Comparison of ENCODE assay signal across 9 cellular contexts in the genomic region with DNA sequence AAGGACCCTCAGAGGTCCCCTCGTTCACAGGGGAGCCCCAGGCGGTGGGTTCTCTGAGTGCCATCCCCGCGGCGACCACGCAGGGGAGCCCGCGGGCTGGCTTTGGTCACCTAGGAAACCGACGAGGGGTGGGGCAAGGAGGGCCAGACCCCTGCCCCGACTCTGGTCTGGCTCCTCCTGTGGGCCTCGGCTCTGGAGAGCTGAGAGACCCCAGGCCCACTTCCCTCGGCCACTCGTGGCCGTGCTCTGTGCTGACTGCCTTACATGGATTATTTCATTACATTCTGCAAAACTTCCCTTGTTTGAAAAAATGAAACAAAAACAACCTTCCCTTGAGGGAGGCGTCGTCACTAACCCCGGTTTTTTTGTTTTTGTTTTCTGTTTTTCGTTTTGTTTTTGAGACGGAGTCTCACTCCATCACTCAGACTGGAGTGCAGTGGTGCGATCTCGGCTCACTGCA. TPM values are rescaled to one million over a fixed set of nuclear protein-coding genes. Genes with fewer than 3 reads are reported as not detected.
DNase-seq lines count a peak whose midpoint lies in the region; ATAC-seq and TF ChIP-seq lines count a peak whose summit lies in the region.
"Had no signal": no experiment of that assay in that cellular context is flagged by ENCODE, and none has a peak within 500 bp of the region (broad histone marks: within the 10 kb centered on the region; RNA-seq: fewer than 3 reads in every experiment).

No MANE protein-coding gene starts in this region.

- peak overlapping the region; percentile 62; the same call in 2 of the 3 replicates for H2BK15ac ChIP-seq in IMR-90 (ENCODE audit: low read depth, low read length)

- H2BK120ac ChIP-seq in IMR-90 (ENCODE audit: low read depth, low read length) = peak overlapping the region; percentile 92

- no peaks in the 10 kb centered on the region for H3K36me3 Mint-ChIP-seq in mesothelial cell of epicardium

- peak overlapping the region; percentile 72 for H3K18ac ChIP-seq in IMR-90 (ENCODE audit: low read depth, low read length)

- H3K4me1 Mint-ChIP-seq in mesothelial cell of epicardium = peaks cover 3% of the 10 kb centered on the region

- peaks cover 9% of the 10 kb centered on the region for H3K9me3 Mint-ChIP-seq in mesothelial cell of epicardium

- peaks cover 4% of the 10 kb centered on the region for H3K27me3 ChIP-seq in IMR-90 (ENCODE audit: control insufficient read depth, insufficient read depth, low read length)
- no peaks in the 10 kb centered on the region for H3K27me3 ChIP-seq in colonic mucosa

- peak overlapping the region; percentile 84 for H4K5ac ChIP-seq in IMR-90 (ENCODE audit: low read depth, low read length)

- no TSS peak for BruUV-seq in IMR-90 (replicated peaks; lab: Mats Ljungman, UMichigan)

- CTCF ChIA-PET in IMR-90 (lab: Yijun Ruan, JAX) = no interaction called here

- H3K23ac ChIP-seq in IMR-90 (ENCODE audit: low read depth, low read length) = 0 out of 2 replicates have a peak overlapping the region, but pooled peaks have one; percentile 8

- H3K9me3 ChIP-seq in IMR-90 (ENCODE audit: control insufficient read depth, insufficient read depth, low read length) (peaks cover 13% of the 10 kb centered on the region), colonic mucosa (no peaks in the 10 kb centered on the region)

- H3K4me1 ChIP-seq in IMR-90 (ENCODE audit: control insufficient read depth, insufficient read depth, low read length) (peaks cover 5% of the 10 kb centered on the region), colonic mucosa (no peaks in the 10 kb centered on the region)

- no peaks in the 10 kb centered on the region for H3K79me1 ChIP-seq in IMR-90 (ENCODE audit: low read depth in 1 of 2, low read length in 2 of 2)

- intact Hi-C loops in IMR-90 (cut with micrococcal nuclease) (loop anchor here (2.0 kb wide), 1 partner anchor 190 kb away; no protein-coding TSS in a partner anchor), colonic mucosa (cut with DNase I) (loop anchor here (10.0 kb wide), 1 partner anchor 102 kb away; no protein-coding TSS in a partner anchor)

- peak overlapping the region; percentile 91; the same call in 1 of the 2 replicates for H2BK20ac ChIP-seq in IMR-90 (ENCODE audit: low read depth, low read length)

- peak overlapping the region; percentile 69 to 90 for H4K8ac ChIP-seq in IMR-90 (ENCODE audit: low read depth in 2 of 2, low read length in 2 of 2)

- peak overlapping the region; percentile 67; the same call in 1 of the 2 replicates for H3K56ac ChIP-seq in IMR-90 (ENCODE audit: extremely low read depth, insufficient read depth, low read length)

- dilution Hi-C loops in IMR-90 (cut with HindIII; ENCODE audit: low sequenced_read_pairs, unreplicated experiment) = no loop called here

- peak overlapping the region; percentile 59 for H2BK5ac ChIP-seq in IMR-90 (ENCODE audit: low read depth, low read length, poor library complexity, severe bottlenecking)

- in situ Hi-C loops in IMR-90 (cut with MboI; ENCODE audit: low sequenced_read_pairs) = no loop called here

- H3K27ac ChIP-seq in IMR-90 (ENCODE audit: insufficient read depth, low read length) = peak overlapping the region; percentile 58
- H3K27ac ChIP-seq in colonic mucosa = peak overlapping the region; percentile 11

- peak overlapping the region; percentile 82 for H3K4me2 ChIP-seq in IMR-90 (ENCODE audit: low read depth, low read length)

- H3K27me3 Mint-ChIP-seq in mesothelial cell of epicardium (ENCODE audit: low read depth) = peaks cover 43% of the 10 kb centered on the region

- H3K4me3 ChIP-seq in AG10803 (ENCODE audit: low read length) (peak overlapping the region; percentile 57), IMR-90 (ENCODE audit: insufficient read depth, low read depth, low read length) (peak overlapping the region; percentile 39), colonic mucosa (peak overlapping the region; percentile 32)

- POLR2A ChIA-PET in IMR-90 (lab: Charles Lee; ENCODE audit: unreplicated experiment) = interaction anchor here (0.6 kb wide), 1 partner anchor 73 kb away, joined by 3 read pairs; no protein-coding TSS in a partner anchor

- H3K9ac ChIP-seq in IMR-90 (ENCODE audit: low read depth, low read length) = peak overlapping the region; percentile 59
- no peak overlapping the region for H3K9ac ChIP-seq in colonic mucosa (ENCODE audit: low read depth in 2 of 2, low read length in 2 of 2)

- peak overlapping the region; percentile 82; the same call in 1 of the 2 replicates for H3K4ac ChIP-seq in IMR-90 (ENCODE audit: low read depth, low read length)

- no CpG with 5 or more reads among the region's 22 CpGs for WGBS in IMR-90 (ENCODE audit: extremely low coverage in 2 of 2, insufficient read length in 1 of 2), 2 experiments

- DNase-seq in AG10803 (ENCODE audit: low read depth) = no peak
- DNase-seq in IMR-90 = no peak
- DNase-seq in colonic mucosa = peak; percentile 50
- DNase-seq in mesothelial cell of epicardium (ENCODE audit: low spot score in 2 of 2, unreplicated experiment in 2 of 2) = peak; percentile 42 to 74
- DNase-seq in stimulated activated CD8-positive, alpha-beta memory T cell treated with anti-CD3 and anti-CD28 coated beads, Interleukin-7, amount 100 ng/mL, for 24 hours (ENCODE audit: low read depth) = peak; percentile 45

- TF ChIP-seq CTCF in AG10803 (conservative IDR thresholded peaks at IDR 0.05; ENCODE audit: low read length) (peak; percentile 65), IMR-90 (conservative IDR thresholded peaks at IDR 0.05; ENCODE audit: low read depth, low read length) (peak; percentile 72), colonic mucosa (IDR thresholded peaks at IDR 0.05) (peak; percentile 75), mesothelial cell of epicardium (IDR thresholded peaks at IDR 0.05; ENCODE audit: unreplicated experiment) (peak; percentile 76)

- ATAC-seq in GM19025 (IDR thresholded peaks at IDR 0.05; ENCODE audit: low read depth, unreplicated experiment) (peak; percentile 81), IMR-90 (ENCODE audit: low read depth) (peak; percentile 96), GM18909 (IDR thresholded peaks at IDR 0.05; ENCODE audit: poor library complexity, unreplicated experiment) (no peak)
- ATAC-seq in activated CD4-positive, CD25-positive, alpha-beta regulatory T cell treated with anti-CD3 and anti-CD28 coated beads, Interleukin-2, amount 50 U/mL, for 24 hours = peak; percentile 86 to 88

- H3K27ac Mint-ChIP-seq in mesothelial cell of epicardium = peak overlapping the region; percentile 22

- H3K9me1 ChIP-seq in IMR-90 (ENCODE audit: insufficient read depth, low read length) = peaks cover 2% of the 10 kb centered on the region

- H2AFZ ChIP-seq in IMR-90 (replicated peaks; ENCODE audit: low read length, poor library complexity) = peak overlapping the region; percentile 92

- no peak for TF ChIP-seq POLR2A in IMR-90 (IDR thresholded peaks at IDR 0.05; ENCODE audit: low read depth, low read length)

- H3K36me3 ChIP-seq in IMR-90 (ENCODE audit: control insufficient read depth, insufficient read depth, low read length) (no peaks in the 10 kb centered on the region), colonic mucosa (no peaks in the 10 kb centered on the region)

- peak overlapping the region; percentile 18 for H2AK9ac ChIP-seq in IMR-90 (replicated peaks; ENCODE audit: low read depth, low read length, poor library complexity)

- peak overlapping the region; percentile 47 for H3K4me3 Mint-ChIP-seq in mesothelial cell of epicardium

- H4K91ac ChIP-seq in IMR-90 (ENCODE audit: insufficient read depth, low read depth, low read length) = peak overlapping the region; percentile 86

- peak overlapping the region; percentile 83 for H2AK5ac ChIP-seq in IMR-90 (ENCODE audit: low read depth, low read length)

- 0 out of 2 replicates have a peak overlapping the region, but pooled peaks have one; percentile 24 for H3K14ac ChIP-seq in IMR-90 (replicated peaks; ENCODE audit: low read depth, low read length)

- H4K20me1 ChIP-seq in IMR-90 (ENCODE audit: insufficient read depth, low read length) = no peaks in the 10 kb centered on the region

- TF ChIP-seq RAD21 in IMR-90 (IDR thresholded peaks at IDR 0.05; ENCODE audit: low read length) = peak; percentile 74

TF ChIP-seq in IMR-90, 13 proteins besides CTCF, POLR2A, EP300 and RAD21:
- TF ChIP-seq SMC3 (IDR thresholded peaks at IDR 0.05; ENCODE audit: low read depth, low read length) (peak; percentile 54), FOS (IDR thresholded peaks at IDR 0.05; ENCODE audit: low read depth, low read length) (no peak), MAZ (IDR thresholded peaks at IDR 0.05; ENCODE audit: borderline replicate concordance, low read depth, low read length) (peak; percentile 71)

RNA-seq across cellular contexts. Expression of a gene that starts 15.2 kb away (rescaled TPM):
- total RNA-seq in IMR-90 (2012; rRNA removed) (0.28 and 0.36 TPM in 2 replicates), colonic mucosa (1 to 10 TPM; 3.0 to 7.4 TPM), mesothelial cell of epicardium (0.11 TPM in 1 of 3 replicates, not detected in the others)
- polyA plus RNA-seq in IMR-90 (2012; rRNA removed) = 0.55 and 0.85 TPM in 2 replicates
- 0.38 TPM in 2 replicates for polyA plus RNA-seq in IMR-90 (2012; cell fraction: cytosol; rRNA removed)
- 0.68 and 0.84 TPM in 2 replicates for polyA plus RNA-seq in IMR-90 (2012; cell fraction: nucleus; rRNA removed; ENCODE audit: low replicate concordance)

RNA-seq across cellular contexts. Expression of a gene that starts 23.1 kb away (rescaled TPM):
- 10.0 and 11.1 TPM in 2 replicates for total RNA-seq in IMR-90 (2012; rRNA removed)
- polyA plus RNA-seq in IMR-90 (2012; rRNA removed) = 72.3 and 77.1 TPM in 2 replicates
- polyA plus RNA-seq in IMR-90 (2012; cell fraction: cytosol; rRNA removed) = 56.9 and 106 TPM in 2 replicates
- polyA plus RNA-seq in IMR-90 (2012; cell fraction: nucleus; rRNA removed; ENCODE audit: low replicate concordance) = 33.8 and 79.6 TPM in 2 replicates
- total RNA-seq in colonic mucosa = 10 to 100 TPM; 27.4 to 27.6 TPM
- total RNA-seq in mesothelial cell of epicardium = 6.3 to 6.5 TPM (median 6.4 TPM) in 3 replicates

RNA-seq across cellular contexts. Expression of a gene that starts 54.9 kb away (rescaled TPM):
- total RNA-seq in IMR-90 (2012; rRNA removed) (under 0.01 TPM in 2 replicates), colonic mucosa (under 1 TPM in 1 of 2 donors, not detected in 1; 0.12 TPM), mesothelial cell of epicardium (0.61 to 0.82 TPM (median 0.69 TPM) in 3 replicates)
- 0.07 TPM in 2 replicates for polyA plus RNA-seq in IMR-90 (2012; rRNA removed)
- 0.03 and 0.04 TPM in 2 replicates for polyA plus RNA-seq in IMR-90 (2012; cell fraction: cytosol; rRNA removed)
- 0.09 and 0.16 TPM in 2 replicates for polyA plus RNA-seq in IMR-90 (2012; cell fraction: nucleus; rRNA removed; ENCODE audit: low replicate concordance)
- total RNA-seq: subcutaneous adipose tissue had no signal

Comparison
In these comparisons a context has a peak if more than half of its experiments do, and no peak if none do; other contexts are left out.
1. DNase-seq: peak in colonic mucosa (single experiment), mesothelial cell of epicardium (2 of 2) and stimulated activated CD8-positive, alpha-beta memory T cell treated with anti-CD3 and anti-CD28 coated beads, Interleukin-7, amount 100 ng/mL, for 24 hours (single experiment); none in AG10803 (single experiment) and IMR-90 (single experiment).
2. Peak in every context shown above with its lines, with median percentiles within 50 percentile points of each other: H3K4me3 ChIP-seq and CTCF ChIP-seq.